ENCODE assay signal across 1 cellular context in genomic region chr9:134010310-134010709, GRCh38.
TF ChIP-seq lines count a peak whose summit lies in the region.

No MANE protein-coding gene starts in this region.

TF ChIP-seq in HepG2, 621 proteins besides CTCF, POLR2A, EP300 and RAD21:
- 0 out of 2 replicates have a peak, but pooled peaks have one; percentile 19 for TF ChIP-seq ZNF281 (CRISPR knock-in tag; IDR thresholded peaks at IDR 0.05; ENCODE audit: borderline replicate concordance)
- no peak for TF ChIP-seq THAP9 (CRISPR knock-in tag; IDR thresholded peaks at IDR 0.05; ENCODE audit: borderline replicate concordance)
